Comparison of ENCODE assay signal across 1 cellular context in genomic region chr2:27322766-27323591, GRCh38.
TF ChIP-seq lines count a peak whose summit lies in the region.

Gene MPV17 (minus strand): TSS chr2:27323097. CDS start chr2:27322517, 580 bp downstream.

TF ChIP-seq in HepG2, 621 proteins besides CTCF, POLR2A, EP300 and RAD21 (continued from another document and continues in another):
- TF ChIP-seq ZUFSP (CRISPR knock-in tag; IDR thresholded peaks at IDR 0.05; ENCODE audit: borderline replicate concordance) (no peak), ZNF124 (CRISPR knock-in tag; IDR thresholded peaks at IDR 0.05) (peak; percentile 96; the same call in 1 of the 2 replicates), MLXIP (CRISPR knock-in tag; IDR thresholded peaks at IDR 0.05; ENCODE audit: borderline replicate concordance) (no peak; the same call in 1 of the 2 replicates), ZSCAN20 (CRISPR knock-in tag; IDR thresholded peaks at IDR 0.05; ENCODE audit: borderline replicate concordance) (no peak; the same call in 1 of the 2 replicates), ZNF572 (CRISPR knock-in tag; IDR thresholded peaks at IDR 0.05) (peak; percentile 90; the same call in 1 of the 2 replicates), ZNF207 (IDR thresholded peaks at IDR 0.05; ENCODE audit: borderline replicate concordance) (no peak), HOXD1 (CRISPR knock-in tag; IDR thresholded peaks at IDR 0.05) (peak; percentile 78; the same call in 1 of the 2 replicates), FUBP1 (CRISPR knock-in tag; IDR thresholded peaks at IDR 0.05; ENCODE audit: borderline replicate concordance) (no peak; the same call in 1 of the 2 replicates), TGIF2 (CRISPR knock-in tag; IDR thresholded peaks at IDR 0.05) (peak; percentile 69), ZNF766 (CRISPR knock-in tag; IDR thresholded peaks at IDR 0.05; ENCODE audit: borderline replicate concordance) (peak; percentile 89), ZZZ3 (CRISPR knock-in tag; IDR thresholded peaks at IDR 0.05; ENCODE audit: borderline replicate concordance) (peak; percentile 41; the same call in 1 of the 2 replicates), AKAP8 (CRISPR knock-in tag; IDR thresholded peaks at IDR 0.05) (no peak), NCOA5 (CRISPR knock-in tag; IDR thresholded peaks at IDR 0.05) (no peak), PRDM4 (CRISPR knock-in tag; IDR thresholded peaks at IDR 0.05; ENCODE audit: borderline replicate concordance) (0 out of 2 replicates have a peak, but pooled peaks have one; percentile 59), ZBTB43 (CRISPR knock-in tag; conservative IDR thresholded peaks at IDR 0.05) (peak; percentile 60; the same call in 1 of the 2 replicates), ZFP36 (IDR thresholded peaks at IDR 0.05; ENCODE audit: borderline replicate concordance, low read depth, low read length, partially characterized antibody) (no peak), U2AF2 (IDR thresholded peaks at IDR 0.05; ENCODE audit: low read depth, low read length) (no peak), HIC2 (CRISPR knock-in tag; IDR thresholded peaks at IDR 0.05; ENCODE audit: low read depth) (peak; percentile 29; the same call in 1 of the 2 replicates), KDM1A (CRISPR knock-in tag; IDR thresholded peaks at IDR 0.05) (no peak), ZNF143 (CRISPR knock-in tag; IDR thresholded peaks at IDR 0.05) (peak; percentile 88), KDM6A (CRISPR knock-in tag; IDR thresholded peaks at IDR 0.05; ENCODE audit: low read depth) (peak; percentile 45), ZNF101 (CRISPR knock-in tag; IDR thresholded peaks at IDR 0.05; ENCODE audit: borderline replicate concordance, low read depth) (no peak), ZNF256 (CRISPR knock-in tag; conservative IDR thresholded peaks at IDR 0.05) (0 out of 2 replicates have a peak, but pooled peaks have one; percentile 17), ETV5 (CRISPR knock-in tag; IDR thresholded peaks at IDR 0.05; ENCODE audit: borderline replicate concordance) (peak; percentile 77), ZNF589 (CRISPR knock-in tag; conservative IDR thresholded peaks at IDR 0.05) (no peak), ZC3H4 (CRISPR knock-in tag; IDR thresholded peaks at IDR 0.05; ENCODE audit: borderline replicate concordance) (peak; percentile 59), ZNF275 (CRISPR knock-in tag; IDR thresholded peaks at IDR 0.05; ENCODE audit: borderline replicate concordance) (peak; percentile 52; the same call in 1 of the 2 replicates), ZNF775 (CRISPR knock-in tag; IDR thresholded peaks at IDR 0.05; ENCODE audit: borderline replicate concordance) (no peak), RAD51 (IDR thresholded peaks at IDR 0.05; ENCODE audit: borderline replicate concordance) (peak; percentile 95), NR2F1 (CRISPR knock-in tag; IDR thresholded peaks at IDR 0.05) (no peak), NCOA2 (CRISPR knock-in tag; IDR thresholded peaks at IDR 0.05) (peak; percentile 64), STAG1 (CRISPR knock-in tag; IDR thresholded peaks at IDR 0.05) (peak; percentile 15), ZNF20 (CRISPR knock-in tag; IDR thresholded peaks at IDR 0.05) (peak; percentile 82; the same call in 1 of the 2 replicates), ZNF501 (CRISPR knock-in tag; IDR thresholded peaks at IDR 0.05) (peak; percentile 95), TARDBP (CRISPR knock-in tag; IDR thresholded peaks at IDR 0.05) (peak; percentile 73), ZNF264 (CRISPR knock-in tag; IDR thresholded peaks at IDR 0.05) (no peak; the same call in 1 of the 2 replicates), ELF1 (CRISPR knock-in tag; IDR thresholded peaks at IDR 0.05) (peak; percentile 83), MED8 (CRISPR knock-in tag; IDR thresholded peaks at IDR 0.05; ENCODE audit: insufficient replicate concordance) (peak; percentile 83)
- TF ChIP-seq, protein P1, sequence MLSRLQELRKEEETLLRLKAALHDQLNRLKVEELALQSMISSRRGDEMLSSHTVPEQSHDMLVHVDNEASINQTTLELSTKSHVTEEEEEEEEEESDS (CRISPR knock-in tag; IDR thresholded peaks at IDR 0.05; ENCODE audit: borderline replicate concordance): 0 out of 2 replicates have a peak, but pooled peaks have one; percentile 70
- TF ChIP-seq, protein P2, sequence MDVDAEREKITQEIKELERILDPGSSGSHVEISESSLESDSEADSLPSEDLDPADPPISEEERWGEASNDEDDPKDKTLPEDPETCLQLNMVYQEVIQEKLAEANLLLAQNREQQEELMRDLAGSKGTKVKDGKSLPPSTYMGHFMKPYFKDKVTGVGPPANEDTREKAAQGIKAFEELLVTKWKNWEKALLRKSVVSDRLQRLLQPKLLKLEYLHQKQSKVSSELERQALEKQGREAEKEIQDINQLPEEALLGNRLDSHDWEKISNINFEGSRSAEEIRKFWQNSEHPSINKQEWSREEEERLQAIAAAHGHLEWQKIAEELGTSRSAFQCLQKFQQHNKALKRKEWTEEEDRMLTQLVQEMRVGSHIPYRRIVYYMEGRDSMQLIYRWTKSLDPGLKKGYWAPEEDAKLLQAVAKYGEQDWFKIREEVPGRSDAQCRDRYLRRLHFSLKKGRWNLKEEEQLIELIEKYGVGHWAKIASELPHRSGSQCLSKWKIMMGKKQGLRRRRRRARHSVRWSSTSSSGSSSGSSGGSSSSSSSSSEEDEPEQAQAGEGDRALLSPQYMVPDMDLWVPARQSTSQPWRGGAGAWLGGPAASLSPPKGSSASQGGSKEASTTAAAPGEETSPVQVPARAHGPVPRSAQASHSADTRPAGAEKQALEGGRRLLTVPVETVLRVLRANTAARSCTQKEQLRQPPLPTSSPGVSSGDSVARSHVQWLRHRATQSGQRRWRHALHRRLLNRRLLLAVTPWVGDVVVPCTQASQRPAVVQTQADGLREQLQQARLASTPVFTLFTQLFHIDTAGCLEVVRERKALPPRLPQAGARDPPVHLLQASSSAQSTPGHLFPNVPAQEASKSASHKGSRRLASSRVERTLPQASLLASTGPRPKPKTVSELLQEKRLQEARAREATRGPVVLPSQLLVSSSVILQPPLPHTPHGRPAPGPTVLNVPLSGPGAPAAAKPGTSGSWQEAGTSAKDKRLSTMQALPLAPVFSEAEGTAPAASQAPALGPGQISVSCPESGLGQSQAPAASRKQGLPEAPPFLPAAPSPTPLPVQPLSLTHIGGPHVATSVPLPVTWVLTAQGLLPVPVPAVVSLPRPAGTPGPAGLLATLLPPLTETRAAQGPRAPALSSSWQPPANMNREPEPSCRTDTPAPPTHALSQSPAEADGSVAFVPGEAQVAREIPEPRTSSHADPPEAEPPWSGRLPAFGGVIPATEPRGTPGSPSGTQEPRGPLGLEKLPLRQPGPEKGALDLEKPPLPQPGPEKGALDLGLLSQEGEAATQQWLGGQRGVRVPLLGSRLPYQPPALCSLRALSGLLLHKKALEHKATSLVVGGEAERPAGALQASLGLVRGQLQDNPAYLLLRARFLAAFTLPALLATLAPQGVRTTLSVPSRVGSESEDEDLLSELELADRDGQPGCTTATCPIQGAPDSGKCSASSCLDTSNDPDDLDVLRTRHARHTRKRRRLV (CRISPR knock-in tag; IDR thresholded peaks at IDR 0.05): peak; percentile 95
